1 cellular context compared by ENCODE assay signal in the genomic region with DNA sequence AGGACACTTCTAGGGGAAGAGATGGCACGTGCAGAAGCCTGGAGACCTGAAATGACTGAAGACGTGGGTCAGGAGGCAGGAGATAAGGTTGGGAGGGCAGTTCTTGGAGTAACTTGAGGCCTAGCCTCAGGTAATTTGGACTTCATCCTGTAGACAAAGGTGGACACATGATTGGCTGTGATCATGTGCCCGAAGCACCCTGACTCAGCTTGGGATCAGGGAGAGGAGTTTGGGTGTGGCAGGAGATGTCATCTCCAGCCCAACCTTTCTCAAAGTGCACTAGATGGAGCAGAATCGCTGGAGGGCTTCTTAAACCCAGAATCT.
TF ChIP-seq lines count a peak whose summit lies in the region.

No MANE protein-coding gene starts in this region.

TF ChIP-seq in A549, 52 proteins besides CTCF, POLR2A, EP300 and RAD21:
- TF ChIP-seq ESRRA (IDR thresholded peaks at IDR 0.05; ENCODE audit: borderline replicate concordance, low read length) (no peak), HOXA7 (CRISPR knock-in tag; IDR thresholded peaks at IDR 0.05) (no peak), HOXB5 (CRISPR knock-in tag; IDR thresholded peaks at IDR 0.05) (no peak), SMC3 (IDR thresholded peaks at IDR 0.05) (no peak), CHD4 (IDR thresholded peaks at IDR 0.05; ENCODE audit: borderline replicate concordance) (no peak), JUNB (IDR thresholded peaks at IDR 0.05) (no peak)
- TF ChIP-seq, protein P1, sequence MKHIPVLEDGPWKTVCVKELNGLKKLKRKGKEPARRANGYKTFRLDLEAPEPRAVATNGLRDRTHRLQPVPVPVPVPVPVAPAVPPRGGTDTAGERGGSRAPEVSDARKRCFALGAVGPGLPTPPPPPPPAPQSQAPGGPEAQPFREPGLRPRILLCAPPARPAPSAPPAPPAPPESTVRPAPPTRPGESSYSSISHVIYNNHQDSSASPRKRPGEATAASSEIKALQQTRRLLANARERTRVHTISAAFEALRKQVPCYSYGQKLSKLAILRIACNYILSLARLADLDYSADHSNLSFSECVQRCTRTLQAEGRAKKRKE (CRISPR knock-in tag; IDR thresholded peaks at IDR 0.05; ENCODE audit: low read depth): no peak
- TF ChIP-seq, protein P2, sequence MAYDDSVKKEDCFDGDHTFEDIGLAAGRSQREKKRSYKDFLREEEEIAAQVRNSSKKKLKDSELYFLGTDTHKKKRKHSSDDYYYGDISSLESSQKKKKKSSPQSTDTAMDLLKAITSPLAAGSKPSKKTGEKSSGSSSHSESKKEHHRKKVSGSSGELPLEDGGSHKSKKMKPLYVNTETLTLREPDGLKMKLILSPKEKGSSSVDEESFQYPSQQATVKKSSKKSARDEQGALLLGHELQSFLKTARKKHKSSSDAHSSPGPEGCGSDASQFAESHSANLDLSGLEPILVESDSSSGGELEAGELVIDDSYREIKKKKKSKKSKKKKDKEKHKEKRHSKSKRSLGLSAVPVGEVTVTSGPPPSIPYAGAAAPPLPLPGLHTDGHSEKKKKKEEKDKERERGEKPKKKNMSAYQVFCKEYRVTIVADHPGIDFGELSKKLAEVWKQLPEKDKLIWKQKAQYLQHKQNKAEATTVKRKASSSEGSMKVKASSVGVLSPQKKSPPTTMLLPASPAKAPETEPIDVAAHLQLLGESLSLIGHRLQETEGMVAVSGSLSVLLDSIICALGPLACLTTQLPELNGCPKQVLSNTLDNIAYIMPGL (CRISPR knock-in tag; IDR thresholded peaks at IDR 0.05; ENCODE audit: borderline replicate concordance): no peak
